ENCODE assay signal across 11 cellular contexts in the genomic region with DNA sequence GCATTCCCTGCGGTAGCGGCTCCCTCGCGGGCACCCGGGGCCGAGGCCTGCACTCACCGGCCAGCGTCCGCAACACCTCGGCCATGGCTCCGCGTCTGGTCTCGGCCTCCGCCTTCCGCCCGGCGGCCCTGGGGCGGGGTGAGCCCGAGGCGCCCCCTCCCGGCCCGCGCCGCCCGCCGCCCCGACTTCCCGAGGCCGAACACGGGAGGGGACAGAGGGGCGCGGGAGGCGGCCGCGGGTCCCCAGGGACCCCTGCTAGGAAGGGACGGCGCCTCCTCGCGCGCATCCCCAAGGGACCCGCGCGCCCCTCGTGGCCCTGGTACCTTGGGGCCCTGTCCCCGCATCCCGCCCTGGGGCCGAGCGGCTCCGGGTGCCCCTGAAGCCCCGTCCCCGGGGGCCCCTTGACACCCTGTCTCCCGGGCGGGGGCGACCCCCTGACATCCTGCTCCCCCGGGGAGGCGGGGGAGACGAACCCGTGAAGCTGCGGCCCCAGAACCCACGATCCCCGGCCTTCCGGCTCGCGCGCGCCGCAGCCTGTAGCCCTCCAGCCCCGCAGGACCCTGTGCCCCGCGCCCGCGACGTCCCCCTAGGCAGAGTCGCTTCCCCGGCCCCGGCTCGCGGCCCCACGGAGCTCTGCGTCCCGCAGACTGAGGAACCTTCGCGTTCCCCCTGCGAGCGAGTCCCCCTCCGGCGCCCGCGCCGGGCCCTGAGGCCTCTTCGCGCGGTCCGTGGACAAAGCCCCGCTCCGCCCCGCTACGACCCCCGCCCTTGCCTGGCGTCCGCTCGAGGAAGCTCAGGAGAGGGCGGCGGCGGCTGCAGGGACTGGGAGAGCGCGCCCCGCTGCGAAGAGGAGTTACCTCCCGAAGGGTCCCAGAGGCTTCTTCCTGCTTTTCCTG. TPM values are rescaled to one million over a fixed set of nuclear protein-coding genes. Genes with fewer than 3 reads are reported as not detected.
DNase-seq lines count a peak whose midpoint lies in the region; ATAC-seq and TF ChIP-seq lines count a peak whose summit lies in the region.
"Had no signal": no experiment of that assay in that cellular context is flagged by ENCODE, and none has a peak within 500 bp of the region (broad histone marks: within the 10 kb centered on the region; RNA-seq: fewer than 3 reads in every experiment).

A gene (minus strand): TSS at position 97 of the 896 bp plus-strand sequence.

- no peak for TF ChIP-seq POLR2A in testis (IDR thresholded peaks at IDR 0.05)

- TF ChIP-seq CTCF in dorsolateral prefrontal cortex (IDR thresholded peaks at IDR 0.05 in 54 of 56, conservative IDR thresholded peaks at IDR 0.05 in 2 of 56; ENCODE audit: low read depth in 1 of 56, partially characterized antibody in 56 of 56) (peak in 7 of 56 donors; percentile 10 to 34 (median 18)), lung (IDR thresholded peaks at IDR 0.05; ENCODE audit: control extremely low read depth, extremely low read depth) (peak; percentile 3), testis (IDR thresholded peaks at IDR 0.05) (peak; percentile 38 to 56 (median 45)), GM13977 (IDR thresholded peaks at IDR 0.05; ENCODE audit: extremely low read depth, insufficient read depth, missing control alignments) (no peak)

- H3K4me3 ChIP-seq in dorsolateral prefrontal cortex (peak within 1 kb of the TSS in 57 of 59 donors; percentile 14 to 66 (median 49)), lung (peak within 1 kb of the TSS; percentile 64), testis (peak within 1 kb of the TSS; percentile 72 to 91)

- intact Hi-C loops in dorsolateral prefrontal cortex (cut with DNase I) (no loop called here), testis (cut with DNase I; ENCODE audit: low total_unique reads) (no loop called here)

- peak; percentile 82 for ATAC-seq in lung (ENCODE audit: insufficient read depth, low FRiP score)

- H3K9me3 ChIP-seq in lung (ENCODE audit: control insufficient read depth in 2 of 2, insufficient read depth in 1 of 2, low read length in 1 of 2) (peaks cover 0 to 8% of the 10 kb centered on the region in 2 donors), testis (no peaks in the 10 kb centered on the region)

- H3K4me1 ChIP-seq in lung (ENCODE audit: control insufficient read depth in 2 of 2, insufficient read depth in 2 of 2, low read length in 2 of 2) (no peaks in the 10 kb centered on the region), testis (peaks cover 14% of the 10 kb centered on the region)

- 1% methylated on average over 80 to 110 of the region's 110 CpGs for WGBS in lung, 2 donors
- 0% methylated on average over 1 to 96 of the region's 110 CpGs for WGBS in testis, 2 donors

- H3K36me3 ChIP-seq in lung (ENCODE audit: control insufficient read depth in 2 of 2, insufficient read depth in 2 of 2, low read length in 2 of 2): no peaks in the 10 kb centered on the region
- H3K36me3 ChIP-seq in testis (ENCODE audit: low read depth, missing control alignments): no peaks in the 10 kb centered on the region

- peak within 1 kb of the TSS in 22 of 59 donors; percentile 10 to 73 (median 48) for H3K27ac ChIP-seq in dorsolateral prefrontal cortex
- H3K27ac ChIP-seq in lung (ENCODE audit: low read depth in 1 of 2, low read length in 1 of 2): peak within 1 kb of the TSS in 1 of 2 donors; percentile 54
- peak within 1 kb of the TSS; percentile 95 to 98 for H3K27ac ChIP-seq in testis
- H3K27ac ChIP-seq: 22Rv1 had no signal

- in situ Hi-C loops in GM13977 (cut with MboI; ENCODE audit: low pct_unique_long_range_greater_than_20kb, low sequenced_read_pairs, unreplicated experiment): no loop called here

- H3K27me3 ChIP-seq in dorsolateral prefrontal cortex: peaks cover 0 to 52% (median 24%) of the 10 kb centered on the region in 45 donors
- peaks cover 12% of the 10 kb centered on the region for H3K27me3 ChIP-seq in lung (ENCODE audit: control insufficient read depth, insufficient read depth)
- H3K27me3 ChIP-seq in testis: no peaks in the 10 kb centered on the region

- DNase-seq in DMS 273 (lab: John Stamatoyannopoulos, UW; ENCODE audit: unreplicated experiment) (peak; percentile 38), DMS 273 treated with DMSO at 0.1 percent for 48 hours (lab: John Stamatoyannopoulos, UW) (no peak), dorsolateral prefrontal cortex (no peak), lung (ENCODE audit: low spot score) (no peak), testis (peak; percentile 61), GM13977 (ENCODE audit: low spot score) (no peak), NCI-H1105 (lab: John Stamatoyannopoulos, UW) (no peak)
- DNase-seq in stimulated activated naive CD4-positive, alpha-beta T cell (lab: John Stamatoyannopoulos, UW): no peak
- DNase-seq: natural killer cell, NCI-H2081 treated with DMSO at 0.1 percent for 48 hours had no signal

RNA-seq across cellular contexts. Expression of the gene that starts here (rescaled TPM):
- 1 to 10 TPM in 96 of 120 experiments, under 1 TPM in 24; 0.37 to 5.1 (median 1.5) TPM for total RNA-seq in dorsolateral prefrontal cortex
- total RNA-seq in lung: 10 to 100 TPM in 1 of 2 donors, 1 to 10 TPM in 1; 3.9 to 23.0 TPM
- 10 to 100 TPM in 1 of 2 donors, 1 to 10 TPM in 1; 4.0 to 14.6 TPM for polyA plus RNA-seq in lung
- 10 to 100 TPM; 25.6 to 31.1 TPM for total RNA-seq in testis
- polyA plus RNA-seq in testis (ENCODE audit: insufficient read depth, low read depth, low replicate concordance): 10.4 TPM

Comparison
In these comparisons a context has a peak if more than half of its experiments do, and no peak if none do; other contexts are left out.
1. DNase-seq: peak in DMS 273 (single experiment) and testis (single experiment); none in DMS 273 treated with DMSO at 0.1 percent for 48 hours (single experiment), dorsolateral prefrontal cortex (0 of 10), lung (single experiment), GM13977 (single experiment), NCI-H1105 (single experiment) and stimulated activated naive CD4-positive, alpha-beta T cell (0 of 6).
2. Peak in every context shown above with its lines, with median percentiles within 50 percentile points of each other: H3K4me3 ChIP-seq.